ENCODE assay signal across 31 cellular contexts in the genomic region with DNA sequence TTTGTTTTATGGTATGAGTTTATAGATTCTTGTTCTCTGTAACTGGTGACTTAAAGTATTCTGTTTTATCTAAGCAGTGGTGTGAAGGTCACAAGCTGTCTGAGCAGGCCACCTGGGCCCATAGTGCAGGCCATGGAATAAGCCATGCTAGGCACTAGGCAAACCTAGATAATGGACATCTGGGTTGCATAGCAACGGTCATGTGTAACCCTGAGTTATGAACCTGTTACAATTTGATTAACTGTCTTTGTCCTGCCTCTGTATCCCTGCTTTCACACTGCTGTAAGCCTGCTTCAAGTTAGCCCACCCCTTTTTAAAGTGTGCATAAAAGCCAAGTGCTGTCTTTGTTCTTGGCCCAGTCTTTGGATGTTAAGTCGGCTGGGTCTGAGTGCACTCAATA. TPM values are rescaled to one million over a fixed set of nuclear protein-coding genes. Genes with fewer than 3 reads are reported as not detected.
A peak's percentile ranks its signal among the peaks of the same experiment; 100 is the strongest.
DNase-seq lines count a peak whose midpoint lies in the region; ATAC-seq and TF ChIP-seq lines count a peak whose summit lies in the region.
"Had no signal": no experiment of that assay in that cellular context is flagged by ENCODE, and none has a peak within 500 bp of the region (broad histone marks: within the 10 kb centered on the region; RNA-seq: fewer than 3 reads in every experiment).

No MANE protein-coding gene starts in this region.

- no peaks in the 10 kb centered on the region for H3K27me3 ChIP-seq in thoracic aorta (replicated peaks; ENCODE audit: insufficient read depth)
- H3K27me3 ChIP-seq: left lung, sigmoid colon, tibial nerve had no signal

- TF ChIP-seq CTCF in thoracic aorta (IDR thresholded peaks at IDR 0.05): no peak
- no peak for TF ChIP-seq CTCF in type B pancreatic cell (conservative IDR thresholded peaks at IDR 0.05)

- ATAC-seq in thoracic aorta (ENCODE audit: insufficient number of reproducible peaks, low FRiP score, low read depth) (no peak), HG03457 (IDR thresholded peaks at IDR 0.05; ENCODE audit: unreplicated experiment) (no peak)
- ATAC-seq: activated T-helper 17 cell treated with anti-CD3 and anti-CD28 coated beads, Interleukin-2, amount 50 U/mL, for 72 hours; left lung; natural killer cell treated with Interleukin-12 subunit alpha and Interleukin-12 subunit beta and Interleukin-15 and Interleukin-18, amount 100 ng/mL, for 72 hours; stimulated activated naive CD8-positive, alpha-beta T cell treated with anti-CD3 and anti-CD28 coated beads, Interleukin-15, Interleukin-2, amounts not matched to agents 100 U/mL and 50 U/mL, for 24 hours had no signal

- H3K27ac ChIP-seq in thoracic aorta: peak overlapping the region; percentile 93
- H3K27ac ChIP-seq: left lung, tibial nerve had no signal

- peaks cover 15% of the 10 kb centered on the region for H3K27me3 Mint-ChIP-seq in type B pancreatic cell
- peaks cover 3% of the 10 kb centered on the region for H3K27me3 Mint-ChIP-seq in activated CD4-positive, alpha-beta memory T cell treated with anti-CD3 and anti-CD28 coated beads for 36 hours
- H3K27me3 Mint-ChIP-seq: activated naive CD8-positive, alpha-beta T cell; activated T-helper 17 cell treated with anti-CD3 and anti-CD28 coated beads, Interleukin-2, amount 50 U/mL, for 72 hours had no signal

- H3K4me1 ChIP-seq in thoracic aorta (ENCODE audit: control insufficient read depth in 1 of 2, low read depth in 2 of 2): peaks cover 52 to 67% of the 10 kb centered on the region in 2 donors

- CTCF ChIA-PET in activated CD4-positive, alpha-beta memory T cell treated with anti-CD3 and anti-CD28 coated beads for 36 hours (lab: Charles Lee): no interaction called here

- no peaks in the 10 kb centered on the region for H3K36me3 ChIP-seq in thoracic aorta
- H3K36me3 ChIP-seq: left lung, sigmoid colon, tibial nerve had no signal

- no peak overlapping the region for H3K4me3 Mint-ChIP-seq in type B pancreatic cell
- no peak overlapping the region for H3K4me3 Mint-ChIP-seq in activated CD4-positive, alpha-beta memory T cell treated with anti-CD3 and anti-CD28 coated beads for 36 hours
- H3K4me3 Mint-ChIP-seq: activated B cell treated with CpG ODN at 0.5 μM for 24 hours; activated naive CD8-positive, alpha-beta T cell; activated T-helper 17 cell treated with anti-CD3 and anti-CD28 coated beads, Interleukin-2, amount 50 U/mL, for 72 hours; CD4-positive, alpha-beta memory T cell; central memory CD8-positive, alpha-beta T cell; natural killer cell treated with Interleukin-12 subunit alpha and Interleukin-12 subunit beta and Interleukin-15 and Interleukin-18, amount 100 ng/mL, for 72 hours had no signal

- DNase-seq in NCI-H748 (lab: John Stamatoyannopoulos, UW; ENCODE audit: unreplicated experiment) (peak; percentile 28), NCI-H748 treated with DMSO at 0.1 percent for 48 hours (lab: John Stamatoyannopoulos, UW) (no peak), NCI-H69 (lab: John Stamatoyannopoulos, UW) (peak; percentile 19), left kidney (ENCODE audit: low read depth, low spot score) (peak; percentile 8), thoracic aorta (ENCODE audit: low spot score) (no peak), type B pancreatic cell (ENCODE audit: extremely low spot score, unreplicated experiment) (no peak)
- no peak for DNase-seq in activated CD4-positive, alpha-beta memory T cell treated with anti-CD3 and anti-CD28 coated beads for 36 hours
- DNase-seq: activated B cell treated with CpG ODN at 0.5 μM for 24 hours; activated CD4-positive, alpha-beta T cell treated with anti-CD3 and anti-CD28 coated beads, Interleukin-2, amount 50 U/mL, for 48 hours; activated CD8-positive, alpha-beta memory T cell treated with anti-CD3 and anti-CD28 coated beads, Interleukin-2, amount 50 U/mL, for 48 hours; CD4-positive, alpha-beta memory T cell; DMS153; GDM1; left lung; NCI-H2107; NCI-H526; SHP77; sigmoid colon; stimulated activated CD4-positive, alpha-beta T cell treated with anti-CD3 and anti-CD28 coated beads, Interleukin-15, amount 100 ng/mL, for 24 hours; stimulated activated naive CD8-positive, alpha-beta T cell treated with anti-CD3 and anti-CD28 coated beads, Interleukin-15, Interleukin-2, amounts not matched to agents 100 U/mL and 50 U/mL, for 24 hours; SW 1271; T1000 had no signal

- no peaks in the 10 kb centered on the region for H3K36me3 Mint-ChIP-seq in type B pancreatic cell
- H3K36me3 Mint-ChIP-seq in activated CD4-positive, alpha-beta memory T cell treated with anti-CD3 and anti-CD28 coated beads for 36 hours: no peaks in the 10 kb centered on the region
- H3K36me3 Mint-ChIP-seq: activated naive CD8-positive, alpha-beta T cell; CD4-positive, alpha-beta memory T cell; natural killer cell treated with Interleukin-12 subunit alpha and Interleukin-12 subunit beta and Interleukin-15 and Interleukin-18, amount 100 ng/mL, for 72 hours had no signal

- no peaks in the 10 kb centered on the region for H3K9me3 ChIP-seq in thoracic aorta
- H3K9me3 ChIP-seq: left lung, sigmoid colon, tibial nerve had no signal

- POLR2A ChIA-PET in activated CD4-positive, alpha-beta memory T cell treated with anti-CD3 and anti-CD28 coated beads for 36 hours (lab: Charles Lee): no interaction called here

- H3K9me3 Mint-ChIP-seq in type B pancreatic cell: no peaks in the 10 kb centered on the region
- H3K9me3 Mint-ChIP-seq in activated CD4-positive, alpha-beta memory T cell treated with anti-CD3 and anti-CD28 coated beads for 36 hours: no peaks in the 10 kb centered on the region
- H3K9me3 Mint-ChIP-seq: activated B cell treated with CpG ODN at 0.5 μM for 24 hours; activated T-helper 17 cell treated with anti-CD3 and anti-CD28 coated beads, Interleukin-2, amount 50 U/mL, for 72 hours; CD4-positive, alpha-beta memory T cell; central memory CD8-positive, alpha-beta T cell; natural killer cell treated with Interleukin-12 subunit alpha and Interleukin-12 subunit beta and Interleukin-15 and Interleukin-18, amount 100 ng/mL, for 72 hours had no signal

- intact Hi-C loops in activated CD4-positive, alpha-beta memory T cell treated with anti-CD3 and anti-CD28 coated beads for 36 hours (cut with micrococcal nuclease): loop anchor here (10.0 kb wide), 1 partner anchor 59 kb away; no protein-coding TSS in a partner anchor

- no peak overlapping the region for H3K4me3 ChIP-seq in thoracic aorta
- H3K4me3 ChIP-seq: left lung, sigmoid colon, tibial nerve had no signal

- no peak overlapping the region for H3K27ac Mint-ChIP-seq in type B pancreatic cell
- H3K27ac Mint-ChIP-seq in activated CD4-positive, alpha-beta memory T cell treated with anti-CD3 and anti-CD28 coated beads for 36 hours: no peak overlapping the region
- H3K27ac Mint-ChIP-seq: activated B cell treated with CpG ODN at 0.5 μM for 24 hours; activated naive CD8-positive, alpha-beta T cell; activated T-helper 17 cell treated with anti-CD3 and anti-CD28 coated beads, Interleukin-2, amount 50 U/mL, for 72 hours; CD4-positive, alpha-beta memory T cell; natural killer cell treated with Interleukin-12 subunit alpha and Interleukin-12 subunit beta and Interleukin-15 and Interleukin-18, amount 100 ng/mL, for 72 hours had no signal

- H3K4me1 Mint-ChIP-seq in type B pancreatic cell (ENCODE audit: unreplicated experiment): peaks cover 22% of the 10 kb centered on the region
- peaks cover 11% of the 10 kb centered on the region for H3K4me1 Mint-ChIP-seq in activated CD4-positive, alpha-beta memory T cell treated with anti-CD3 and anti-CD28 coated beads for 36 hours (ENCODE audit: low read depth)

RNA-seq across cellular contexts. Expression of gene YWHAB, which starts 21.8 kb away (rescaled TPM):
- 100 to 1,000 TPM; 135 to 156 TPM for total RNA-seq in thoracic aorta
- 153 and 183 TPM in 2 replicates for total RNA-seq in type B pancreatic cell (ENCODE audit: low replicate concordance)
- total RNA-seq in activated CD4-positive, alpha-beta memory T cell treated with anti-CD3 and anti-CD28 coated beads for 36 hours: 100 to 1,000 TPM; 280 to 284 TPM

RNA-seq across cellular contexts. Expression of gene PABPC1L, which starts 46.2 kb away (rescaled TPM):
- total RNA-seq in thoracic aorta (10 to 100 TPM; 29.5 to 33.2 TPM), type B pancreatic cell (ENCODE audit: low replicate concordance) (57.4 and 83.4 TPM in 2 replicates)
- 10 to 100 TPM; 61.5 to 70.7 TPM for total RNA-seq in activated CD4-positive, alpha-beta memory T cell treated with anti-CD3 and anti-CD28 coated beads for 36 hours

RNA-seq across cellular contexts. Expression of gene RIMS4, which starts 53.3 kb away (rescaled TPM):
- 10 to 100 TPM in 1 of 2 donors, 1 to 10 TPM in 1; 2.4 to 13.5 TPM for total RNA-seq in thoracic aorta
- 3.6 and 7.5 TPM in 2 replicates for total RNA-seq in type B pancreatic cell (ENCODE audit: low replicate concordance)
- total RNA-seq in activated CD4-positive, alpha-beta memory T cell treated with anti-CD3 and anti-CD28 coated beads for 36 hours: not detected
- total RNA-seq: activated B cell treated with CpG ODN at 0.5 μM for 24 hours; CD4-positive, alpha-beta memory T cell; dermis microvascular lymphatic vessel endothelial cell; MCF 10A; natural killer cell treated with Interleukin-12 subunit alpha and Interleukin-12 subunit beta and Interleukin-15 and Interleukin-18, amount 100 ng/mL, for 72 hours; OCI-LY7 had no signal

Comparison
In these comparisons a context has a peak if more than half of its experiments do, and no peak if none do; other contexts are left out.
1. DNase-seq: peak in NCI-H748 (single experiment), NCI-H69 (single experiment) and left kidney (single experiment); none in NCI-H748 treated with DMSO at 0.1 percent for 48 hours (single experiment), thoracic aorta (single experiment), type B pancreatic cell (single experiment) and activated CD4-positive, alpha-beta memory T cell treated with anti-CD3 and anti-CD28 coated beads for 36 hours (single experiment).